In the genomic region with DNA sequence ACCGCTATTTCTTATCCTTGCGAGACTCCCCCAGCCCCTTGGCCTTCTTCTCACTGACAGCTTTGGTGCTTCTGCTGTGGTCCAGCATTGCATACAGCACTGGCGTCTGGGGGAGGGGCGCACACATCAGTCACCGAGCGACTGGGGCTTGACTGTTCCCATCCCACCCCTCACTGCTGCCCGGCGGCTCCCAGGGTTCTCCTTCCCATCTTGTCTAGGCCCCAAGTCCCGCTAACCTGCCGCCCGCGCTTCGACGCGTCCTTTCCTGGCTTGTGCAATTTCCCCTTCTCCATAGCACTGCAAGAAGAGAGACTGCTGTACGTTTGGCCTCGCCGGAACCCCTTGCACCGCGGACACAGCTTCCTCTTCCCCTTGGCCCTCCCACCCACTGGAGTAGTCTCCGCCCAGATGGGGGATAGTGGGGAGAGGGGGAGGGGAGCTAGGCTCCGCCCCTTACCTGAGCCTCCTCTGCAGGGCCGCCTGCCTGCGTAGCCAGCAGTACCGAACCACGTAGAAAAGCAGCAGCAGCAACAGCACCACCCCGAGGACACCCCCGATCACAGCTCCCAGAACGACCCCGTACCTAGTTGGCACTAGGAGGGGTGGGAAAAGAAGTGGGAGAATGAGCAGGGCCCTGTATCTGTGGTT, we compare ENCODE assay signal across 9 cellular contexts. TPM values are rescaled to one million over a fixed set of nuclear protein-coding genes. Genes with fewer than 3 reads are reported as not detected.
DNase-seq lines count a peak whose midpoint lies in the region; ATAC-seq lines count a peak whose summit lies in the region.
"Had no signal": no experiment of that assay in that cellular context is flagged by ENCODE, and none has a peak within 500 bp of the region (broad histone marks: within the 10 kb centered on the region; RNA-seq: fewer than 3 reads in every experiment).

No MANE protein-coding gene starts in this region.

- peaks cover 5% of the 10 kb centered on the region for H3K36me3 Mint-ChIP-seq in activated CD8-positive, alpha-beta T cell treated with anti-CD3 and anti-CD28 coated beads, Interleukin-2, amount 10 ng/mL, durations not matched to agents 7 days and 5 days (ENCODE audit: low read depth)
- H3K36me3 Mint-ChIP-seq in effector memory CD8-positive, alpha-beta T cell (ENCODE audit: insufficient read depth) = peaks cover 3% of the 10 kb centered on the region

- no peak overlapping the region for H2BK15ac ChIP-seq in mesenchymal stem cell (ENCODE audit: low read depth, poor library complexity, severe bottlenecking)

- peak overlapping the region; percentile 83 for H3K9ac ChIP-seq in mesenchymal stem cell (ENCODE audit: low read length)

- whole genome bisulfite sequencing in mesenchymal stem cell = 13% methylated on average over 16 of the region's 30 CpGs

- H3K9me3 ChIP-seq in mesenchymal stem cell (ENCODE audit: control insufficient read depth, low read length) = no peaks in the 10 kb centered on the region

- H3K4me1 Mint-ChIP-seq in activated CD8-positive, alpha-beta T cell treated with anti-CD3 and anti-CD28 coated beads, Interleukin-2, amount 10 ng/mL, durations not matched to agents 7 days and 5 days (ENCODE audit: low read depth) = peaks cover 37% of the 10 kb centered on the region
- peaks cover 20 to 28% of the 10 kb centered on the region in 2 donors for H3K4me1 Mint-ChIP-seq in effector memory CD8-positive, alpha-beta T cell (ENCODE audit: low read depth in 2 of 2)

- DNase-seq in NCI-H2196 (lab: John Stamatoyannopoulos, UW; ENCODE audit: unreplicated experiment) = peak; percentile 82
- DNase-seq in activated CD8-positive, alpha-beta T cell treated with anti-CD3 and anti-CD28 coated beads, Interleukin-2, amount 10 ng/mL, durations not matched to agents 7 days and 5 days = peak; percentile 91
- peak; percentile 85 to 89 (median 87) for DNase-seq in effector memory CD8-positive, alpha-beta T cell
- DNase-seq in mesenchymal stem cell = peak; percentile 51
- peak; percentile 44 for DNase-seq in stimulated activated CD8-positive, alpha-beta memory T cell treated with anti-CD3 and anti-CD28 coated beads, Interleukin-12 subunit alpha, Interleukin-12 subunit beta, amount 100 ng/mL, for 24 hours (ENCODE audit: extremely low read depth)
- no peak for DNase-seq in dedifferentiated amniotic fluid mesenchymal stem cell (ENCODE audit: extremely low spot score)

- peak overlapping the region; percentile 35 to 79 for H2BK12ac ChIP-seq in mesenchymal stem cell (ENCODE audit: low read length in 2 of 2)

- peak overlapping the region; percentile 98 for H4K8ac ChIP-seq in mesenchymal stem cell (ENCODE audit: low read length)

- H3K4me3 Mint-ChIP-seq in activated CD8-positive, alpha-beta T cell treated with anti-CD3 and anti-CD28 coated beads, Interleukin-2, amount 10 ng/mL, durations not matched to agents 7 days and 5 days = peak overlapping the region; percentile 91
- peak overlapping the region; percentile 98 to 99 for H3K4me3 Mint-ChIP-seq in effector memory CD8-positive, alpha-beta T cell

- H3K14ac ChIP-seq in mesenchymal stem cell (ENCODE audit: low read length in 2 of 2) = no peak overlapping the region

- H3K4me3 ChIP-seq in GM08714 (ENCODE audit: low read length) (peak overlapping the region; percentile 76), mesenchymal stem cell (ENCODE audit: insufficient read depth in 1 of 2, low read depth in 1 of 2, low read length in 2 of 2) (peak overlapping the region; percentile 47 to 80)

- no peak overlapping the region for H3K27ac ChIP-seq in mesenchymal stem cell (ENCODE audit: low read length, poor library complexity, severe bottlenecking)

- H3K4me1 ChIP-seq in mesenchymal stem cell (ENCODE audit: control insufficient read depth, insufficient read depth, low read depth, low read length) = peaks cover 14% of the 10 kb centered on the region

- no peak overlapping the region for H2AK5ac ChIP-seq in mesenchymal stem cell (ENCODE audit: low read length, severe bottlenecking)

- H3K4ac ChIP-seq in mesenchymal stem cell (ENCODE audit: low read depth in 1 of 2, low read length in 2 of 2) = no peak overlapping the region

- no peaks in the 10 kb centered on the region for H3K36me3 ChIP-seq in mesenchymal stem cell (ENCODE audit: control insufficient read depth in 1 of 2, insufficient read depth in 2 of 2, low read depth in 1 of 2, low read length in 2 of 2)

- peak overlapping the region; percentile 9 to 69 for H3K18ac ChIP-seq in mesenchymal stem cell (ENCODE audit: low read depth in 1 of 2, low read length in 2 of 2)

- H3K27ac Mint-ChIP-seq in activated CD8-positive, alpha-beta T cell treated with anti-CD3 and anti-CD28 coated beads, Interleukin-2, amount 10 ng/mL, durations not matched to agents 7 days and 5 days = peak overlapping the region; percentile 85
- peak overlapping the region; percentile 99 for H3K27ac Mint-ChIP-seq in effector memory CD8-positive, alpha-beta T cell

- ATAC-seq in HG02678 (IDR thresholded peaks at IDR 0.05; ENCODE audit: unreplicated experiment) = peak; percentile 82
- peak; percentile 94 for ATAC-seq in activated CD8-positive, alpha-beta T cell treated with anti-CD3 and anti-CD28 coated beads, Interleukin-2, amount 10 ng/mL, durations not matched to agents 7 days and 5 days
- peak; percentile 96 for ATAC-seq in effector memory CD8-positive, alpha-beta T cell (replicated peaks)

- H4K91ac ChIP-seq in mesenchymal stem cell (ENCODE audit: low read length) = peak overlapping the region; percentile 88

- peak overlapping the region; percentile 34 for H2AFZ ChIP-seq in mesenchymal stem cell (ENCODE audit: low read depth, low read length)

- POLR2A ChIA-PET in activated CD8-positive, alpha-beta T cell treated with anti-CD3 and anti-CD28 coated beads, Interleukin-2, amount 10 ng/mL, durations not matched to agents 7 days and 5 days (lab: Charles Lee) = interaction anchor here (0.9 to 1.8 kb wide), 6 partner anchors 8 to 95 kb away, joined by 3 to 15 read pairs (median 3); partner anchors contain the start of genes CFAP126, SDHC and TOMM40L

- H3K4me2 ChIP-seq in mesenchymal stem cell (ENCODE audit: low read length, poor library complexity, severe bottlenecking) = peak overlapping the region; percentile 26

- H3K27me3 Mint-ChIP-seq in activated CD8-positive, alpha-beta T cell treated with anti-CD3 and anti-CD28 coated beads, Interleukin-2, amount 10 ng/mL, durations not matched to agents 7 days and 5 days (ENCODE audit: low read depth) = peaks cover 7% of the 10 kb centered on the region
- no peaks in the 10 kb centered on the region for H3K27me3 Mint-ChIP-seq in effector memory CD8-positive, alpha-beta T cell

- no peak overlapping the region for H2BK5ac ChIP-seq in mesenchymal stem cell (ENCODE audit: low read depth, low read length, poor library complexity, severe bottlenecking)

- H3K27me3 ChIP-seq in mesenchymal stem cell (ENCODE audit: control insufficient read depth in 1 of 2, insufficient read depth in 1 of 2, low read length in 2 of 2) = no peaks in the 10 kb centered on the region

- peak overlapping the region; percentile 45 for H2BK120ac ChIP-seq in mesenchymal stem cell (ENCODE audit: low read depth, low read length)

- peaks cover 5% of the 10 kb centered on the region for H3K79me1 ChIP-seq in mesenchymal stem cell (replicated peaks; ENCODE audit: low read length, poor library complexity, severe bottlenecking)

- CTCF ChIA-PET in activated CD8-positive, alpha-beta T cell treated with anti-CD3 and anti-CD28 coated beads, Interleukin-2, amount 10 ng/mL, durations not matched to agents 7 days and 5 days (lab: Charles Lee) = interaction anchor here (0.6 to 4.2 kb wide), 28 partner anchors 9 to 178 kb away, joined by 3 to 31 read pairs (median 4); partner anchors contain the start of genes APOA2, PPOX, SDHC and TOMM40L

- H3K23ac ChIP-seq in mesenchymal stem cell (ENCODE audit: low read length in 2 of 2) = no peak overlapping the region

- no peaks in the 10 kb centered on the region for H3K9me3 Mint-ChIP-seq in activated CD8-positive, alpha-beta T cell treated with anti-CD3 and anti-CD28 coated beads, Interleukin-2, amount 10 ng/mL, durations not matched to agents 7 days and 5 days (ENCODE audit: insufficient read depth)
- no peaks in the 10 kb centered on the region for H3K9me3 Mint-ChIP-seq in effector memory CD8-positive, alpha-beta T cell

RNA-seq across cellular contexts. Expression of gene MPZ, which starts 3.8 kb away (rescaled TPM):
- 1 to 10 TPM; 2.8 to 3.4 TPM for total RNA-seq in activated CD8-positive, alpha-beta T cell treated with anti-CD3 and anti-CD28 coated beads, Interleukin-2, amount 10 ng/mL, durations not matched to agents 7 days and 5 days
- 3.3 TPM for polyA plus RNA-seq in mesenchymal stem cell (2013, experiment 1 of 2)
- polyA plus RNA-seq in mesenchymal stem cell (2013, experiment 2 of 2) = 3.3 TPM

RNA-seq across cellular contexts. Expression of gene SDHC, which starts 8.2 kb away (rescaled TPM):
- 100 to 1,000 TPM; 151 to 163 TPM for total RNA-seq in activated CD8-positive, alpha-beta T cell treated with anti-CD3 and anti-CD28 coated beads, Interleukin-2, amount 10 ng/mL, durations not matched to agents 7 days and 5 days
- 152 TPM for polyA plus RNA-seq in mesenchymal stem cell (2013, experiment 1 of 2)
- polyA plus RNA-seq in mesenchymal stem cell (2013, experiment 2 of 2) = 149 TPM

RNA-seq across cellular contexts. Expression of gene PCP4L1, which starts 47.5 kb away (rescaled TPM):
- total RNA-seq in activated CD8-positive, alpha-beta T cell treated with anti-CD3 and anti-CD28 coated beads, Interleukin-2, amount 10 ng/mL, durations not matched to agents 7 days and 5 days = under 1 TPM; 0.34 to 0.40 TPM
- polyA plus RNA-seq in mesenchymal stem cell (2013, experiment 1 of 2) = not detected
- polyA plus RNA-seq in mesenchymal stem cell (2013, experiment 2 of 2) = not detected
- total RNA-seq: myocyte had no signal
